ENCODE assay signal across 2 cellular contexts in genomic region chr16:56916571-56917403, GRCh38.
TF ChIP-seq lines count a peak whose summit lies in the region.

No MANE protein-coding gene starts in this region.

TF ChIP-seq in GM12891, 5 proteins besides CTCF, POLR2A, EP300 and RAD21:
- TF ChIP-seq TAF1 (IDR thresholded peaks at IDR 0.05; ENCODE audit: low read depth, low read length) (no peak; the same call in 1 of the 2 replicates), POU2F2 (IDR thresholded peaks at IDR 0.05; ENCODE audit: low read depth, low read length) (peak; percentile 40; the same call in 1 of the 2 replicates), SPI1 (IDR thresholded peaks at IDR 0.05; ENCODE audit: low read depth, low read length) (peak; percentile 92)
TF ChIP-seq in GM12891: peak in this region for 2.

TF ChIP-seq in HepG2, 621 proteins besides CTCF, POLR2A, EP300 and RAD21:
- TF ChIP-seq HMGXB3 (CRISPR knock-in tag; IDR thresholded peaks at IDR 0.05; ENCODE audit: borderline replicate concordance) (no peak), GPN1 (CRISPR knock-in tag; IDR thresholded peaks at IDR 0.05; ENCODE audit: borderline replicate concordance) (no peak), NR3C1 (CRISPR knock-in tag; IDR thresholded peaks at IDR 0.05) (no peak), TAF1 (CRISPR knock-in tag; IDR thresholded peaks at IDR 0.05) (no peak), ZFP90 (CRISPR knock-in tag; IDR thresholded peaks at IDR 0.05; ENCODE audit: borderline replicate concordance) (no peak), MTA3 (CRISPR knock-in tag; IDR thresholded peaks at IDR 0.05) (no peak), KIAA2018 (CRISPR knock-in tag; IDR thresholded peaks at IDR 0.05; ENCODE audit: borderline replicate concordance) (no peak), ATRX (CRISPR knock-in tag; IDR thresholded peaks at IDR 0.05; ENCODE audit: borderline replicate concordance) (no peak), ZNF274 (CRISPR knock-in tag; IDR thresholded peaks at IDR 0.05) (no peak), SP4 (CRISPR knock-in tag; IDR thresholded peaks at IDR 0.05) (no peak), DPF2 (CRISPR knock-in tag; IDR thresholded peaks at IDR 0.05; ENCODE audit: borderline replicate concordance, low read depth) (no peak), IRX3 (CRISPR knock-in tag; IDR thresholded peaks at IDR 0.05; ENCODE audit: borderline replicate concordance, low read depth) (no peak), NFE2L2 (IDR thresholded peaks at IDR 0.05; ENCODE audit: low read length) (no peak), ZBTB26 (CRISPR knock-in tag; IDR thresholded peaks at IDR 0.05; ENCODE audit: borderline replicate concordance) (no peak), NFE2L1 (CRISPR knock-in tag; IDR thresholded peaks at IDR 0.05; ENCODE audit: borderline replicate concordance) (no peak), ZNF501 (CRISPR knock-in tag; IDR thresholded peaks at IDR 0.05) (no peak)
